Comparison of ENCODE assay signal across 1 cellular context in genomic region chr17:33201255-33201654, GRCh38.
TF ChIP-seq lines count a peak whose summit lies in the region.

No MANE protein-coding gene starts in this region.

TF ChIP-seq in GM23338, 12 proteins besides CTCF, POLR2A, EP300 and RAD21 (continued from another document):
- TF ChIP-seq ZNF331 (CRISPR knock-in tag; IDR thresholded peaks at IDR 0.05; ENCODE audit: low read depth): no peak
